In the genomic region with DNA sequence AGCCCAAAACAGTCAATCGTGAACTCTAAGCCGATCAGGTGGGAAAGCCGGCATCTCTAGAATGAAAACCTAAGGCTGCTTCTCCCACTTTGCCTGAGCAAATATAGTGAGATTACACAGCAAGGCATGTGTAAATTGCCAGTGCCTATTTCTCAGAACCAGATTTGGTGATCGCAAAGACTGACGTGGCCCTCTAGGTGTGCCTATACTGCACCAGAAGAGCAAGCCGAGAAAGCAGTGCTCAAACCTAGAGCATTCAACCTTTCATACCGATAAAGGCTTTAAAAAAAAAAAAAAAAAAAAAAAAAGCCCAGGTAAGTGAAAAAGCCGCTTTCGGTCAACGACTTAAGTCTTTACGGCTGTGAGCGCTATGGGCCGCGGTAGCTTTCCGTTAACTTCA, we compare ENCODE assay signal across 9 cellular contexts. TPM values are rescaled to one million over a fixed set of nuclear protein-coding genes. Genes with fewer than 3 reads are reported as not detected.
DNase-seq lines count a peak whose midpoint lies in the region; ATAC-seq and TF ChIP-seq lines count a peak whose summit lies in the region.
"Not testable (repeated sequence)": the region's sequence is repeated elsewhere in the genome, so short reads cannot be mapped to it uniquely, and the experiment has no call there.
"Had no signal": no experiment of that assay in that cellular context is flagged by ENCODE, and none has a peak within 500 bp of the region (broad histone marks: within the 10 kb centered on the region; RNA-seq: fewer than 3 reads in every experiment).

No MANE protein-coding gene starts in this region.

- DNase-seq in DND-41; activated CD8-positive, alpha-beta T cell treated with anti-CD3 and anti-CD28 coated beads, Interleukin-2, amount 10 ng/mL, durations not matched to agents 7 days and 5 days; foreskin keratinocyte; natural killer cell: not testable (repeated sequence)

- CTCF ChIA-PET in activated CD8-positive, alpha-beta T cell treated with anti-CD3 and anti-CD28 coated beads, Interleukin-2, amount 10 ng/mL, durations not matched to agents 7 days and 5 days (lab: Charles Lee), result not testable (repeated sequence)

- not testable (repeated sequence) for H2AFZ ChIP-seq in DND-41 (ENCODE audit: low read depth, low read length)

- not testable (repeated sequence) for H4K20me1 ChIP-seq in DND-41 (ENCODE audit: insufficient read depth, low read length)

- H3K9me3 Mint-ChIP-seq in activated CD8-positive, alpha-beta T cell treated with anti-CD3 and anti-CD28 coated beads, Interleukin-2, amount 10 ng/mL, durations not matched to agents 7 days and 5 days (ENCODE audit: insufficient read depth); natural killer cell: not testable (repeated sequence)

- POLR2A ChIA-PET in activated CD8-positive, alpha-beta T cell treated with anti-CD3 and anti-CD28 coated beads, Interleukin-2, amount 10 ng/mL, durations not matched to agents 7 days and 5 days (lab: Charles Lee), result not testable (repeated sequence)

- H3K36me3 ChIP-seq in DND-41 (ENCODE audit: insufficient read depth, low read length), result not testable (repeated sequence)

- intact Hi-C loops in natural killer cell (cut with micrococcal nuclease), result not testable (repeated sequence)

- H3K9me3 ChIP-seq in DND-41 (ENCODE audit: insufficient read depth, low read length, severe bottlenecking), result not testable (repeated sequence)

- not testable (repeated sequence) for TF ChIP-seq CTCF in DND-41 (IDR thresholded peaks at IDR 0.05; ENCODE audit: borderline replicate concordance, extremely low read depth, low read length, poor library complexity, severe bottlenecking); foreskin keratinocyte (conservative IDR thresholded peaks at IDR 0.05); natural killer cell (IDR thresholded peaks at IDR 0.05)

- H3K79me2 ChIP-seq in DND-41 (ENCODE audit: insufficient read depth, low read length), result not testable (repeated sequence)

- not testable (repeated sequence) for H3K4me2 ChIP-seq in DND-41 (ENCODE audit: insufficient read depth, low read length)

- H3K4me3 Mint-ChIP-seq in activated CD8-positive, alpha-beta T cell treated with anti-CD3 and anti-CD28 coated beads, Interleukin-2, amount 10 ng/mL, durations not matched to agents 7 days and 5 days; natural killer cell: not testable (repeated sequence)

- not testable (repeated sequence) for H3K36me3 Mint-ChIP-seq in activated CD8-positive, alpha-beta T cell treated with anti-CD3 and anti-CD28 coated beads, Interleukin-2, amount 10 ng/mL, durations not matched to agents 7 days and 5 days (ENCODE audit: low read depth); natural killer cell

- H3K27me3 Mint-ChIP-seq in activated CD8-positive, alpha-beta T cell treated with anti-CD3 and anti-CD28 coated beads, Interleukin-2, amount 10 ng/mL, durations not matched to agents 7 days and 5 days (ENCODE audit: low read depth); natural killer cell (ENCODE audit: low read depth in 2 of 2): not testable (repeated sequence)

- ATAC-seq in DND-41 (ENCODE audit: insufficient read depth, low read depth) (peak; percentile 2; the same call in 2 of the 3 replicates), GM19328 (IDR thresholded peaks at IDR 0.05; ENCODE audit: unreplicated experiment) (peak; percentile 1), GM21723 (IDR thresholded peaks at IDR 0.05; ENCODE audit: unreplicated experiment) (peak; percentile 20), HG02885 (IDR thresholded peaks at IDR 0.05; ENCODE audit: poor library complexity, unreplicated experiment) (peak; percentile 15), HG03460 (IDR thresholded peaks at IDR 0.05; ENCODE audit: unreplicated experiment) (peak; percentile 2), foreskin keratinocyte (peak; percentile 0), natural killer cell (peak; percentile 14 to 18 (median 17))
- peak; percentile 18 for ATAC-seq in activated CD8-positive, alpha-beta T cell treated with anti-CD3 and anti-CD28 coated beads, Interleukin-2, amount 10 ng/mL, durations not matched to agents 7 days and 5 days

- H3K27ac Mint-ChIP-seq in activated CD8-positive, alpha-beta T cell treated with anti-CD3 and anti-CD28 coated beads, Interleukin-2, amount 10 ng/mL, durations not matched to agents 7 days and 5 days; natural killer cell: not testable (repeated sequence)

- H3K4me3 ChIP-seq in DND-41 (ENCODE audit: low read depth in 1 of 2, low read length in 2 of 2), result not testable (repeated sequence)

- H3K9ac ChIP-seq in DND-41 (ENCODE audit: low read depth, low read length), result not testable (repeated sequence)

- H3K4me1 ChIP-seq in DND-41 (ENCODE audit: insufficient read depth, low read length); foreskin keratinocyte: not testable (repeated sequence)

- not testable (repeated sequence) for H3K27me3 ChIP-seq in DND-41 (ENCODE audit: insufficient read depth, low read length, poor library complexity); foreskin keratinocyte

- H3K4me1 Mint-ChIP-seq in activated CD8-positive, alpha-beta T cell treated with anti-CD3 and anti-CD28 coated beads, Interleukin-2, amount 10 ng/mL, durations not matched to agents 7 days and 5 days (ENCODE audit: low read depth); natural killer cell: not testable (repeated sequence)

- H3K27ac ChIP-seq in DND-41 (ENCODE audit: low read length); foreskin keratinocyte: not testable (repeated sequence)

RNA-seq across cellular contexts. Expression of gene BOLA1, which starts 39.1 kb away (rescaled TPM):
- total RNA-seq in activated CD8-positive, alpha-beta T cell treated with anti-CD3 and anti-CD28 coated beads, Interleukin-2, amount 10 ng/mL, durations not matched to agents 7 days and 5 days, result 10 to 100 TPM; 20.8 to 24.5 TPM
- total RNA-seq in foreskin keratinocyte (16.6 and 18.2 TPM in 2 replicates), natural killer cell (1 to 10 TPM; 7.0 to 8.3 (median 7.9) TPM)
- 23.5 and 25.8 TPM in 2 replicates for polyA plus RNA-seq in foreskin keratinocyte
- total RNA-seq: G401 had no signal

RNA-seq across cellular contexts. Expression of gene SV2A, which starts 57.4 kb away (rescaled TPM):
- 10 to 100 TPM; 25.4 TPM for total RNA-seq in activated CD8-positive, alpha-beta T cell treated with anti-CD3 and anti-CD28 coated beads, Interleukin-2, amount 10 ng/mL, durations not matched to agents 7 days and 5 days
- total RNA-seq in foreskin keratinocyte, result 3.4 and 6.5 TPM in 2 replicates
- 2.1 and 3.8 TPM in 2 replicates for polyA plus RNA-seq in foreskin keratinocyte
- total RNA-seq in natural killer cell, result 1 to 10 TPM in 2 of 3 donors, under 1 TPM in 1; 0.73 to 3.9 (median 1.3) TPM
